Comparison of ENCODE assay signal across 1 cellular context in the genomic region with DNA sequence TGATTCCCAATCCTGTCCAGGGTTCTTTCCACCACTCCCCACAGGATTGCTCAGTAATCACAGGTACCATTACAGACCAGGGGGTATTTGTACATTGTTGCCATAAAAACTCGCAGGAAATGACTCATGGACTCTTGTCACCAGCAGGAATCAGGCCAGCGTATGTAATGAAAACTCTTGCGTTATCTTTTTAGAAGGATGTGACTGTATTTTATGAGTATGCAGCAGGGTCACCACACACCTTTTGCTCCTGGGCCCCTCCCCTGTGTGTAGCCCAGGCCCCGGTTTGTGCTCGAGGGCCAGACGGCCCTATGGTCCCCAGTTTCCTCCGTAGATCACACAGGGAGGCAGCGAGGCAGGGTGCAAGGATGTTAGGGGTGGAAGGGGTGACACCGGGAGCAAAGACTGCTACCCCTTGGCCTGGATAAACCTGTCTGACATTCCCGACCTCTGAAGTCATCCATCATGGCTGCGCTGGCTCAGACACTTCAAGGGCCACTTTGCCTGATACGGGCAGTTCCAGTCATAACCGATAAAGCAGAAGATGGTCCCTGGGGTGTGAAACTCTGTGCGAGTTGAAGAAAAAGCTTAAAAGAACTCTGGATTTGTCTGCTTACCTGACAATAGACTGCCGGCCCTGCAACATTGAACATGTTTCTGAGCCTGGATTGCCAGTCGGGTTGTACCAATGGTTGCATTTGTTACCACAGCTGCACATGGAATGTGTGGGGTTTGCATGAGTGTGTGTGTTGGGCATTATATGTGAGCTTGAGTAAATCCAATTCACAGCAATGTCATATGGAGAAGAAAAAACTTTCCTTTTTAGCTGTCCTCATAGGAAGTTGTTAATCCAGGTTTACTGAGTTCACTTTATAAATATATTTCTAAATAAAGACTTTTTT.
TF ChIP-seq lines count a peak whose summit lies in the region.

No MANE protein-coding gene starts in this region.

TF ChIP-seq in K562, 482 proteins besides CTCF, POLR2A, EP300 and RAD21 (continued from another document and continues in another):
- TF ChIP-seq, protein P1, sequence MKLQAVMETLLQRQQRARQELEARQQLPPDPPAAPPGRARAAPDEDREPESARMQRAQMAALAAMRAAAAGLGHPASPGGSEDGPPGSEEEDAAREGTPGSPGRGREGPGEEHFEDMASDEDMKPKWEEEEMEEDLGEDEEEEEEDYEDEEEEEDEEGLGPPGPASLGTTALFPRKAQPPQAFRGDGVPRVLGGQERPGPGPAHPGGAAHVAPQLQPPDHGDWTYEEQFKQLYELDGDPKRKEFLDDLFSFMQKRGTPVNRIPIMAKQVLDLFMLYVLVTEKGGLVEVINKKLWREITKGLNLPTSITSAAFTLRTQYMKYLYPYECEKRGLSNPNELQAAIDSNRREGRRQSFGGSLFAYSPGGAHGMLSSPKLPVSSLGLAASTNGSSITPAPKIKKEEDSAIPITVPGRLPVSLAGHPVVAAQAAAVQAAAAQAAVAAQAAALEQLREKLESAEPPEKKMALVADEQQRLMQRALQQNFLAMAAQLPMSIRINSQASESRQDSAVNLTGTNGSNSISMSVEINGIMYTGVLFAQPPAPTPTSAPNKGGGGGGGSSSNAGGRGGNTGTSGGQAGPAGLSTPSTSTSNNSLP (IDR thresholded peaks at IDR 0.05; ENCODE audit: borderline replicate concordance, low read depth, low read length) = peak; percentile 95
- TF ChIP-seq L3MBTL2 (IDR thresholded peaks at IDR 0.05) (peak; percentile 58; the same call in 1 of the 2 replicates), NEUROD1 (IDR thresholded peaks at IDR 0.05; ENCODE audit: borderline replicate concordance, low read depth, low read length, partially characterized antibody) (peak; percentile 76), POLR2AphosphoS5 (IDR thresholded peaks at IDR 0.05; ENCODE audit: control insufficient read depth, insufficient read depth, low read depth, low read length) (peak; percentile 46; the same call in 1 of the 2 replicates), CHCHD3 (CRISPR knock-in tag; IDR thresholded peaks at IDR 0.05) (no peak), SAFB (IDR thresholded peaks at IDR 0.05; ENCODE audit: borderline replicate concordance, low read depth, low read length) (no peak), PHF20 (IDR thresholded peaks at IDR 0.05; ENCODE audit: partially characterized antibody) (no peak), ZNF584 (CRISPR knock-in tag; IDR thresholded peaks at IDR 0.05; ENCODE audit: low read depth) (peak; percentile 77; the same call in 1 of the 2 replicates), GABPA (tag; conservative IDR thresholded peaks at IDR 0.05; ENCODE audit: low read depth) (peak; percentile 48; the same call in 1 of the 2 replicates), DACH1 (IDR thresholded peaks at IDR 0.05; ENCODE audit: partially characterized antibody) (no peak), BRF1 (IDR thresholded peaks at IDR 0.05; ENCODE audit: borderline replicate concordance, extremely low read depth, insufficient read length) (no peak), TEAD4 (IDR thresholded peaks at IDR 0.05; ENCODE audit: low read length) (peak; percentile 82), TEAD4 (CRISPR knock-in tag; IDR thresholded peaks at IDR 0.05; ENCODE audit: borderline replicate concordance) (no peak), ELF2 (CRISPR knock-in tag; IDR thresholded peaks at IDR 0.05) (no peak), DMBX1 (CRISPR knock-in tag; IDR thresholded peaks at IDR 0.05; ENCODE audit: borderline replicate concordance) (peak; percentile 83), ZNF175 (CRISPR knock-in tag; IDR thresholded peaks at IDR 0.05; ENCODE audit: low read depth) (peak; percentile 89), BRD4 (IDR thresholded peaks at IDR 0.05) (no peak), ZKSCAN8 (CRISPR knock-in tag; IDR thresholded peaks at IDR 0.05) (no peak), PPARD (CRISPR knock-in tag; IDR thresholded peaks at IDR 0.05) (no peak), TBP (optimal IDR thresholded peaks at IDR 0.05; ENCODE audit: low read depth, low read length) (peak; percentile 18), ELF1 (tag; IDR thresholded peaks at IDR 0.05) (no peak), ETV1 (tag; conservative IDR thresholded peaks at IDR 0.05; ENCODE audit: low read depth) (peak; percentile 79), GATAD2A (IDR thresholded peaks at IDR 0.05) (peak; percentile 25; the same call in 1 of the 2 replicates), ZNF583 (CRISPR knock-in tag; IDR thresholded peaks at IDR 0.05) (0 out of 2 replicates have a peak, but pooled peaks have one; percentile 41), SMARCE1 (IDR thresholded peaks at IDR 0.05) (peak; percentile 94), RNF2 (IDR thresholded peaks at IDR 0.05) (peak; percentile 53; the same call in 1 of the 2 replicates), TAF15 (IDR thresholded peaks at IDR 0.05; ENCODE audit: low read depth, low read length) (no peak), MCM7 (IDR thresholded peaks at IDR 0.05) (0 out of 4 replicates have a peak, but pooled peaks of 1 of the 2 experiments have one; percentile 1), TCF3 (CRISPR knock-in tag; IDR thresholded peaks at IDR 0.05) (peak; percentile 68), NCOR1 (IDR thresholded peaks at IDR 0.05) (peak; percentile 68), ZNF212 (CRISPR knock-in tag; IDR thresholded peaks at IDR 0.05) (no peak), KLF16 (IDR thresholded peaks at IDR 0.05) (peak; percentile 42; the same call in 1 of the 2 replicates), ZNF347 (CRISPR knock-in tag; IDR thresholded peaks at IDR 0.05; ENCODE audit: low read depth) (no peak), ZNF551 (CRISPR knock-in tag; IDR thresholded peaks at IDR 0.05) (no peak), SMAD4 (CRISPR knock-in tag; conservative IDR thresholded peaks at IDR 0.05) (peak; percentile 85), FOSL1 (tag; conservative IDR thresholded peaks at IDR 0.05) (peak; percentile 97), ZNF75A (CRISPR knock-in tag; IDR thresholded peaks at IDR 0.05) (no peak), YY1 (IDR thresholded peaks at IDR 0.05; ENCODE audit: borderline replicate concordance in 1 of 3, control insufficient read depth in 1 of 3, extremely low read depth in 1 of 3, insufficient read depth in 3 of 3, insufficient read length in 1 of 3, insufficient replicate concordance in 2 of 3, low read depth in 1 of 3, low read length in 2 of 3) (peak; percentile 27 to 87 (median 60))
- TF ChIP-seq, protein P2, sequence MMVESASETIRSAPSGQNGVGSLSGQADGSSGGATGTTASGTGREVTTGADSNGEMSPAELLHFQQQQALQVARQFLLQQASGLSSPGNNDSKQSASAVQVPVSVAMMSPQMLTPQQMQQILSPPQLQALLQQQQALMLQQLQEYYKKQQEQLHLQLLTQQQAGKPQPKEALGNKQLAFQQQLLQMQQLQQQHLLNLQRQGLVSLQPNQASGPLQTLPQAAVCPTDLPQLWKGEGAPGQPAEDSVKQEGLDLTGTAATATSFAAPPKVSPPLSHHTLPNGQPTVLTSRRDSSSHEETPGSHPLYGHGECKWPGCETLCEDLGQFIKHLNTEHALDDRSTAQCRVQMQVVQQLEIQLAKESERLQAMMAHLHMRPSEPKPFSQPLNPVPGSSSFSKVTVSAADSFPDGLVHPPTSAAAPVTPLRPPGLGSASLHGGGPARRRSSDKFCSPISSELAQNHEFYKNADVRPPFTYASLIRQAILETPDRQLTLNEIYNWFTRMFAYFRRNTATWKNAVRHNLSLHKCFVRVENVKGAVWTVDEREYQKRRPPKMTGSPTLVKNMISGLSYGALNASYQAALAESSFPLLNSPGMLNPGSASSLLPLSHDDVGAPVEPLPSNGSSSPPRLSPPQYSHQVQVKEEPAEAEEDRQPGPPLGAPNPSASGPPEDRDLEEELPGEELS (CRISPR knock-in tag; IDR thresholded peaks at IDR 0.05; ENCODE audit: borderline replicate concordance) = no peak
- TF ChIP-seq, protein P3, sequence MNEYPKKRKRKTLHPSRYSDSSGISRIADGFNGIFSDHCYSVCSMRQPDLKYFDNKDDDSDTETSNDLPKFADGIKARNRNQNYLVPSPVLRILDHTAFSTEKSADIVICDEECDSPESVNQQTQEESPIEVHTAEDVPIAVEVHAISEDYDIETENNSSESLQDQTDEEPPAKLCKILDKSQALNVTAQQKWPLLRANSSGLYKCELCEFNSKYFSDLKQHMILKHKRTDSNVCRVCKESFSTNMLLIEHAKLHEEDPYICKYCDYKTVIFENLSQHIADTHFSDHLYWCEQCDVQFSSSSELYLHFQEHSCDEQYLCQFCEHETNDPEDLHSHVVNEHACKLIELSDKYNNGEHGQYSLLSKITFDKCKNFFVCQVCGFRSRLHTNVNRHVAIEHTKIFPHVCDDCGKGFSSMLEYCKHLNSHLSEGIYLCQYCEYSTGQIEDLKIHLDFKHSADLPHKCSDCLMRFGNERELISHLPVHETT (CRISPR knock-in tag; conservative IDR thresholded peaks at IDR 0.05 in 1 of 2, IDR thresholded peaks at IDR 0.05 in 1 of 2) = 0 out of 4 replicates have a peak, but pooled peaks of 1 of the 2 experiments have one; percentile 60
- TF ChIP-seq, protein P4, sequence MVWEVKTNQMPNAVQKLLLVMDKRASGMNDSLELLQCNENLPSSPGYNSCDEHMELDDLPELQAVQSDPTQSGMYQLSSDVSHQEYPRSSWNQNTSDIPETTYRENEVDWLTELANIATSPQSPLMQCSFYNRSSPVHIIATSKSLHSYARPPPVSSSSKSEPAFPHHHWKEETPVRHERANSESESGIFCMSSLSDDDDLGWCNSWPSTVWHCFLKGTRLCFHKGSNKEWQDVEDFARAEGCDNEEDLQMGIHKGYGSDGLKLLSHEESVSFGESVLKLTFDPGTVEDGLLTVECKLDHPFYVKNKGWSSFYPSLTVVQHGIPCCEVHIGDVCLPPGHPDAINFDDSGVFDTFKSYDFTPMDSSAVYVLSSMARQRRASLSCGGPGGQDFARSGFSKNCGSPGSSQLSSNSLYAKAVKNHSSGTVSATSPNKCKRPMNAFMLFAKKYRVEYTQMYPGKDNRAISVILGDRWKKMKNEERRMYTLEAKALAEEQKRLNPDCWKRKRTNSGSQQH (CRISPR knock-in tag; IDR thresholded peaks at IDR 0.05) = 0 out of 2 replicates have a peak, but pooled peaks have one; percentile 60
- TF ChIP-seq, protein P5, sequence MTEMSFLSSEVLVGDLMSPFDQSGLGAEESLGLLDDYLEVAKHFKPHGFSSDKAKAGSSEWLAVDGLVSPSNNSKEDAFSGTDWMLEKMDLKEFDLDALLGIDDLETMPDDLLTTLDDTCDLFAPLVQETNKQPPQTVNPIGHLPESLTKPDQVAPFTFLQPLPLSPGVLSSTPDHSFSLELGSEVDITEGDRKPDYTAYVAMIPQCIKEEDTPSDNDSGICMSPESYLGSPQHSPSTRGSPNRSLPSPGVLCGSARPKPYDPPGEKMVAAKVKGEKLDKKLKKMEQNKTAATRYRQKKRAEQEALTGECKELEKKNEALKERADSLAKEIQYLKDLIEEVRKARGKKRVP (CRISPR knock-in tag; IDR thresholded peaks at IDR 0.05) = 0 out of 2 replicates have a peak, but pooled peaks have one; percentile 18
- TF ChIP-seq, protein P6, sequence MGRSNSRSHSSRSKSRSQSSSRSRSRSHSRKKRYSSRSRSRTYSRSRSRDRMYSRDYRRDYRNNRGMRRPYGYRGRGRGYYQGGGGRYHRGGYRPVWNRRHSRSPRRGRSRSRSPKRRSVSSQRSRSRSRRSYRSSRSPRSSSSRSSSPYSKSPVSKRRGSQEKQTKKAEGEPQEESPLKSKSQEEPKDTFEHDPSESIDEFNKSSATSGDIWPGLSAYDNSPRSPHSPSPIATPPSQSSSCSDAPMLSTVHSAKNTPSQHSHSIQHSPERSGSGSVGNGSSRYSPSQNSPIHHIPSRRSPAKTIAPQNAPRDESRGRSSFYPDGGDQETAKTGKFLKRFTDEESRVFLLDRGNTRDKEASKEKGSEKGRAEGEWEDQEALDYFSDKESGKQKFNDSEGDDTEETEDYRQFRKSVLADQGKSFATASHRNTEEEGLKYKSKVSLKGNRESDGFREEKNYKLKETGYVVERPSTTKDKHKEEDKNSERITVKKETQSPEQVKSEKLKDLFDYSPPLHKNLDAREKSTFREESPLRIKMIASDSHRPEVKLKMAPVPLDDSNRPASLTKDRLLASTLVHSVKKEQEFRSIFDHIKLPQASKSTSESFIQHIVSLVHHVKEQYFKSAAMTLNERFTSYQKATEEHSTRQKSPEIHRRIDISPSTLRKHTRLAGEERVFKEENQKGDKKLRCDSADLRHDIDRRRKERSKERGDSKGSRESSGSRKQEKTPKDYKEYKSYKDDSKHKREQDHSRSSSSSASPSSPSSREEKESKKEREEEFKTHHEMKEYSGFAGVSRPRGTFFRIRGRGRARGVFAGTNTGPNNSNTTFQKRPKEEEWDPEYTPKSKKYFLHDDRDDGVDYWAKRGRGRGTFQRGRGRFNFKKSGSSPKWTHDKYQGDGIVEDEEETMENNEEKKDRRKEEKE (IDR thresholded peaks at IDR 0.05; ENCODE audit: borderline replicate concordance in 1 of 2, control insufficient read depth in 1 of 2, low read depth in 2 of 2, low read length in 1 of 2) = 0 out of 4 replicates have a peak, but pooled peaks of 1 of the 2 experiments have one; percentile 21
- TF ChIP-seq, protein P7, sequence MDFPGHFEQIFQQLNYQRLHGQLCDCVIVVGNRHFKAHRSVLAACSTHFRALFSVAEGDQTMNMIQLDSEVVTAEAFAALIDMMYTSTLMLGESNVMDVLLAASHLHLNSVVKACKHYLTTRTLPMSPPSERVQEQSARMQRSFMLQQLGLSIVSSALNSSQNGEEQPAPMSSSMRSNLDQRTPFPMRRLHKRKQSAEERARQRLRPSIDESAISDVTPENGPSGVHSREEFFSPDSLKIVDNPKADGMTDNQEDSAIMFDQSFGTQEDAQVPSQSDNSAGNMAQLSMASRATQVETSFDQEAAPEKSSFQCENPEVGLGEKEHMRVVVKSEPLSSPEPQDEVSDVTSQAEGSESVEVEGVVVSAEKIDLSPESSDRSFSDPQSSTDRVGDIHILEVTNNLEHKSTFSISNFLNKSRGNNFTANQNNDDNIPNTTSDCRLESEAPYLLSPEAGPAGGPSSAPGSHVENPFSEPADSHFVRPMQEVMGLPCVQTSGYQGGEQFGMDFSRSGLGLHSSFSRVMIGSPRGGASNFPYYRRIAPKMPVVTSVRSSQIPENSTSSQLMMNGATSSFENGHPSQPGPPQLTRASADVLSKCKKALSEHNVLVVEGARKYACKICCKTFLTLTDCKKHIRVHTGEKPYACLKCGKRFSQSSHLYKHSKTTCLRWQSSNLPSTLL (IDR thresholded peaks at IDR 0.05) = no peak
- TF ChIP-seq, protein P8, sequence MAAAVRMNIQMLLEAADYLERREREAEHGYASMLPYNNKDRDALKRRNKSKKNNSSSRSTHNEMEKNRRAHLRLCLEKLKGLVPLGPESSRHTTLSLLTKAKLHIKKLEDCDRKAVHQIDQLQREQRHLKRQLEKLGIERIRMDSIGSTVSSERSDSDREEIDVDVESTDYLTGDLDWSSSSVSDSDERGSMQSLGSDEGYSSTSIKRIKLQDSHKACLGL (CRISPR knock-in tag; IDR thresholded peaks at IDR 0.05; ENCODE audit: borderline replicate concordance, poor library complexity, severe bottlenecking) = no peak
- TF ChIP-seq, protein P9, sequence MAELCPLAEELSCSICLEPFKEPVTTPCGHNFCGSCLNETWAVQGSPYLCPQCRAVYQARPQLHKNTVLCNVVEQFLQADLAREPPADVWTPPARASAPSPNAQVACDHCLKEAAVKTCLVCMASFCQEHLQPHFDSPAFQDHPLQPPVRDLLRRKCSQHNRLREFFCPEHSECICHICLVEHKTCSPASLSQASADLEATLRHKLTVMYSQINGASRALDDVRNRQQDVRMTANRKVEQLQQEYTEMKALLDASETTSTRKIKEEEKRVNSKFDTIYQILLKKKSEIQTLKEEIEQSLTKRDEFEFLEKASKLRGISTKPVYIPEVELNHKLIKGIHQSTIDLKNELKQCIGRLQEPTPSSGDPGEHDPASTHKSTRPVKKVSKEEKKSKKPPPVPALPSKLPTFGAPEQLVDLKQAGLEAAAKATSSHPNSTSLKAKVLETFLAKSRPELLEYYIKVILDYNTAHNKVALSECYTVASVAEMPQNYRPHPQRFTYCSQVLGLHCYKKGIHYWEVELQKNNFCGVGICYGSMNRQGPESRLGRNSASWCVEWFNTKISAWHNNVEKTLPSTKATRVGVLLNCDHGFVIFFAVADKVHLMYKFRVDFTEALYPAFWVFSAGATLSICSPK (IDR thresholded peaks at IDR 0.05; ENCODE audit: borderline replicate concordance) = no peak
